In the genomic region with DNA sequence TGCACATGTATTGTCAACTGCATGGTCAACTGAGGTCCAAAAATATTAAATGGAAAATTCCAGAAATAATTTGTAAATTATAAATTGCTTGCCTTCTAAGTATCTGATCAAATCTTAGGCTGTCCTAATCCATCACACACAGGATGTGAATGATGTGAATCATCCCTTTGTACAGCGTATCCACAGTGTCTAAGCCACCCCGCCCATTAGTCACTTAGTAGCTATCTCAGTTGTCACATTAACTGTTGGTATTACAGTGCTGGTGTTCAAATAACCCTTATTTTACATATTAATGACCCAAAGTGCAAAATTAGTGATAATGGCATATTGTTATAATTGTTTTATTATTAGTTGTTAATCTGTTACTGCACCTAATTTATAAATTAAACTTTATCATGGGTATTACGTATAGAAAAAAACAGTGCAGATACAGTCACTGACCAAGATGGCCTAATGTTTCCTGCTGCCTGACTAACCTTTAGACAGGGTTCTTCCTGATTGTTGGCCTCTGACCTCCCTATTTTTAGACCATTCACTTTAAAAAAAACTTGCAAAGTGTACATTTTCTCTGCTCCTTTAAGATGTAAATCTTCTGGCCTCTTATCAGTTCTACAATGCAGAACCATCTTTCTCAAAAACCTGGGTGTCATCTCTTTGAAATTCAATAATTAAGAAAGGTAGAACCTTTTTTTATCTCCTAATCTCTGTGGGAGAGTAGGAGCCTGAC, we compare ENCODE assay signal across 1 cellular context.
A peak's percentile ranks its signal among the peaks of the same experiment; 100 is the strongest.
TF ChIP-seq lines count a peak whose summit lies in the region.

No MANE protein-coding gene starts in this region.

TF ChIP-seq in endothelial cell of umbilical vein, 7 proteins besides CTCF, POLR2A, EP300 and RAD21:
- peak; percentile 12 for TF ChIP-seq JUN (IDR thresholded peaks at IDR 0.05; ENCODE audit: borderline replicate concordance, insufficient read depth, insufficient read length, low read depth)
- no peak for TF ChIP-seq MYC (IDR thresholded peaks at IDR 0.05; ENCODE audit: low read depth, low read length)
- TF ChIP-seq GATA2 (IDR thresholded peaks at IDR 0.05; ENCODE audit: insufficient read depth, insufficient read length, low read depth, low read length): peak; percentile 55
- TF ChIP-seq, protein P1, sequence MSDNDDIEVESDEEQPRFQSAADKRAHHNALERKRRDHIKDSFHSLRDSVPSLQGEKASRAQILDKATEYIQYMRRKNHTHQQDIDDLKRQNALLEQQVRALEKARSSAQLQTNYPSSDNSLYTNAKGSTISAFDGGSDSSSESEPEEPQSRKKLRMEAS (IDR thresholded peaks at IDR 0.05; ENCODE audit: insufficient read depth, insufficient read length): no peak
- TF ChIP-seq POLR2AphosphoS5 (IDR thresholded peaks at IDR 0.05; ENCODE audit: insufficient read depth, low read depth, low read length): no peak
- TF ChIP-seq EZH2 (IDR thresholded peaks at IDR 0.05; ENCODE audit: borderline replicate concordance, low read depth, low read length, severe bottlenecking): no peak
- peak; percentile 49 for TF ChIP-seq FOS (IDR thresholded peaks at IDR 0.05; ENCODE audit: borderline replicate concordance, insufficient read depth, low read length)
